ENCODE assay signal across 6 cellular contexts in the genomic region with DNA sequence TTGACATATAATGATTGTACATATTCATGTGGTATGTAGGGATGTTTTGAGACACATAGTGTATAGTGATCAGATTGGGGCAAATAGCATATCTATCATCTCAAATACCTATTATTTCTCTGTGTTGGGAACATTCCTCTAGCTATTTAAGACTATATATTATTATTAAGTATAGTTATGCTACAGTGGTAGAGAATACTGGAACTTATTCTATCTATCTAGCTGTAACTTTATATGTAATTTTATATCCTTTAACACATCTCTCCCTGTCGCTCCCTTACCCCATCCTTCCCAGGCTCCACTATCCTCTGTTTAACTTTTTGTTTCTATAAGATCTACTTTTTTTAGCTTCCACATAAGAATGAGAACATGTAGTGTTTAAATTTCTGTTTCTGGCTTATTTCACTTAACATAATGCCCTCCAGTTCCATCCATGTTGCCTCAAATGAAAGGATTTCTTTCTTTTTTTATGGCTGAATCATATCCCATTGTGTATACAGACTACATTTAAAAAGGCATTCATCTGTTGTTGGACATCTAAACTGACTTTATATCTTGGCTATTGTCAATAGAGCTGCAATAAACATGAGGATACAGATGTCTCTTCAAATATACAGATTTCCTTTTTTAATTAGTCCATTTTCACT.
"Had no signal": no experiment of that assay in that cellular context is flagged by ENCODE, and none has a peak within 500 bp of the region (broad histone marks: within the 10 kb centered on the region; RNA-seq: fewer than 3 reads in every experiment).

No MANE protein-coding gene starts in this region.

- DNase-seq: GM23248, GOT3, H7, HFFc6, IMR-90 had no signal

- H3K27ac ChIP-seq: GM23248, HL-60 had no signal
